ENCODE assay signal across 15 cellular contexts in genomic region chr19:48654299-48655059, GRCh38. TPM values are rescaled to one million over a fixed set of nuclear protein-coding genes. Genes with fewer than 3 reads are reported as not detected.
DNase-seq lines count a peak whose midpoint lies in the region; ATAC-seq and TF ChIP-seq lines count a peak whose summit lies in the region.
"Had no signal": no experiment of that assay in that cellular context is flagged by ENCODE, and none has a peak within 500 bp of the region (broad histone marks: within the 10 kb centered on the region; RNA-seq: fewer than 3 reads in every experiment).

No MANE protein-coding gene starts in this region.

- no peaks in the 10 kb centered on the region for H3K36me3 Mint-ChIP-seq in nephron (ENCODE audit: low read depth)

- peak; percentile 75 for DNase-seq in DND-41
- DNase-seq in NB4 (ENCODE audit: low read depth) = peak; percentile 49
- DNase-seq in RWPE1 (ENCODE audit: low spot score) = no peak
- DNase-seq in testis = no peak
- DNase-seq: activated CD8-positive, alpha-beta memory T cell treated with anti-CD3 and anti-CD28 coated beads for 24 hours; activated naive CD4-positive, alpha-beta T cell; caudate nucleus; left colon; NCI-H226; Right ventricle myocardium superior had no signal

- H4K20me1 ChIP-seq in DND-41 (ENCODE audit: insufficient read depth, low read length) = no peaks in the 10 kb centered on the region

- TF ChIP-seq POLR2A in NB4 (IDR thresholded peaks at IDR 0.05; ENCODE audit: extremely low read depth, insufficient read length) (no peak), testis (IDR thresholded peaks at IDR 0.05) (no peak)

- H3K9me3 ChIP-seq in DND-41 (ENCODE audit: insufficient read depth, low read length, severe bottlenecking) (no peaks in the 10 kb centered on the region), testis (no peaks in the 10 kb centered on the region)
- H3K9me3 ChIP-seq: thoracic aorta had no signal

- H3K9me3 Mint-ChIP-seq in nephron = no peaks in the 10 kb centered on the region
- H3K9me3 Mint-ChIP-seq: neural crest cell had no signal

- H3K27ac ChIP-seq in DND-41 (ENCODE audit: low read length) (peak overlapping the region; percentile 58), RWPE1 (peak overlapping the region; percentile 43), testis (no peak overlapping the region)
- H3K27ac ChIP-seq: thoracic aorta had no signal

- H3K9ac ChIP-seq in DND-41 (ENCODE audit: low read depth, low read length) = peak overlapping the region; percentile 25; the same call in 1 of the 2 replicates

- intact Hi-C loops in testis (cut with DNase I; ENCODE audit: low total_unique reads) = no loop called here

- H3K27me3 ChIP-seq in DND-41 (ENCODE audit: insufficient read depth, low read length, poor library complexity) (no peaks in the 10 kb centered on the region), testis (no peaks in the 10 kb centered on the region)

- ATAC-seq in DND-41 (ENCODE audit: insufficient read depth, low read depth) (peak; percentile 80), GM21786 (IDR thresholded peaks at IDR 0.05; ENCODE audit: unreplicated experiment) (no peak), GM21360 (IDR thresholded peaks at IDR 0.05; ENCODE audit: unreplicated experiment) (no peak)
- ATAC-seq: left colon had no signal

- peaks cover 12% of the 10 kb centered on the region for H3K27me3 Mint-ChIP-seq in nephron (ENCODE audit: low read depth)

- 49 to 58% methylated on average over 11 of the region's 11 CpGs for WGBS in testis, 2 donors

- H3K4me3 ChIP-seq in DND-41 (ENCODE audit: low read depth in 1 of 2, low read length in 2 of 2) (no peak overlapping the region), NB4 (ENCODE audit: low read depth, low read length) (no peak overlapping the region), testis (no peak overlapping the region)
- H3K4me3 ChIP-seq: thoracic aorta had no signal

- peak overlapping the region; percentile 69 to 84 (median 69) for H3K27ac Mint-ChIP-seq in nephron

- peaks cover 14% of the 10 kb centered on the region for H3K4me1 ChIP-seq in DND-41 (ENCODE audit: insufficient read depth, low read length)
- no peaks in the 10 kb centered on the region for H3K4me1 ChIP-seq in testis

- H3K79me2 ChIP-seq in DND-41 (ENCODE audit: insufficient read depth, low read length) = no peaks in the 10 kb centered on the region

- POLR2A ChIA-PET in RWPE1 (lab: Yijun Ruan, JAX; ENCODE audit: low non-redundant PET) = no interaction called here

- peak overlapping the region; percentile 57 for H2AFZ ChIP-seq in DND-41 (ENCODE audit: low read depth, low read length)

- H3K4me1 Mint-ChIP-seq in nephron = peaks cover 23% of the 10 kb centered on the region

- no peak overlapping the region for H3K4me3 Mint-ChIP-seq in nephron
- H3K4me3 Mint-ChIP-seq: neural crest cell had no signal

- H3K36me3 ChIP-seq in DND-41 (ENCODE audit: insufficient read depth, low read length) (no peaks in the 10 kb centered on the region), testis (ENCODE audit: low read depth, missing control alignments) (no peaks in the 10 kb centered on the region)
- H3K36me3 ChIP-seq: thoracic aorta had no signal

- TF ChIP-seq CTCF in DND-41 (IDR thresholded peaks at IDR 0.05; ENCODE audit: borderline replicate concordance, extremely low read depth, low read length, poor library complexity, severe bottlenecking) = no peak
- no peak for TF ChIP-seq CTCF in NB4 (IDR thresholded peaks at IDR 0.05; ENCODE audit: low read depth, low read length)
- TF ChIP-seq CTCF in RWPE1 (conservative IDR thresholded peaks at IDR 0.05; ENCODE audit: low read depth) = no peak
- TF ChIP-seq CTCF in nephron (IDR thresholded peaks at IDR 0.05; ENCODE audit: unreplicated experiment in 3 of 3) = no peak
- TF ChIP-seq CTCF in testis (IDR thresholded peaks at IDR 0.05) = no peak

- no peak overlapping the region for H3K4me2 ChIP-seq in DND-41 (ENCODE audit: insufficient read depth, low read length)

- CTCF ChIA-PET in RWPE1 (lab: Yijun Ruan, JAX) = no interaction called here

RNA-seq across cellular contexts. Expression of gene CA11, which starts 8.5 kb away (rescaled TPM):
- 1 to 10 TPM; 6.3 to 6.8 TPM for total RNA-seq in testis
- 20.0 TPM for polyA plus RNA-seq in testis (ENCODE audit: insufficient read depth, low read depth, low replicate concordance)

RNA-seq across cellular contexts. Expression of gene DBP, which starts 17.3 kb away (rescaled TPM):
- 10 to 100 TPM; 48.9 to 51.0 TPM for total RNA-seq in testis
- 30.4 TPM for polyA plus RNA-seq in testis (ENCODE audit: insufficient read depth, low read depth, low replicate concordance)

RNA-seq across cellular contexts. Expression of gene NTN5, which starts 18.3 kb away (rescaled TPM):
- total RNA-seq in testis = 1 to 10 TPM; 1.6 to 4.3 TPM
- 0.87 TPM for polyA plus RNA-seq in testis (ENCODE audit: insufficient read depth, low read depth, low replicate concordance)
- total RNA-seq: Right ventricle myocardium superior had no signal

RNA-seq across cellular contexts. Expression of gene SPHK2, which starts 35.2 kb away (rescaled TPM):
- 10 to 100 TPM; 31.2 to 43.1 TPM for total RNA-seq in testis
- polyA plus RNA-seq in testis (ENCODE audit: insufficient read depth, low read depth, low replicate concordance) = 47.6 TPM

RNA-seq across cellular contexts. Expression of gene RPL18, which starts 35.5 kb away (rescaled TPM):
- 1,000 to 10,000 TPM; 1,047 to 1,537 TPM for total RNA-seq in testis
- 1,050 TPM for polyA plus RNA-seq in testis (ENCODE audit: insufficient read depth, low read depth, low replicate concordance)

Comparison
In these comparisons a context has a peak if more than half of its experiments do, and no peak if none do; other contexts are left out.
1. DNase-seq: peak in DND-41 (single experiment) and NB4 (single experiment); none in RWPE1 (single experiment) and testis (single experiment).
2. H3K27ac ChIP-seq: peak in DND-41 (single experiment) and RWPE1 (single experiment); none in testis (0 of 2).